ENCODE assay signal across 2 cellular contexts in the genomic region with DNA sequence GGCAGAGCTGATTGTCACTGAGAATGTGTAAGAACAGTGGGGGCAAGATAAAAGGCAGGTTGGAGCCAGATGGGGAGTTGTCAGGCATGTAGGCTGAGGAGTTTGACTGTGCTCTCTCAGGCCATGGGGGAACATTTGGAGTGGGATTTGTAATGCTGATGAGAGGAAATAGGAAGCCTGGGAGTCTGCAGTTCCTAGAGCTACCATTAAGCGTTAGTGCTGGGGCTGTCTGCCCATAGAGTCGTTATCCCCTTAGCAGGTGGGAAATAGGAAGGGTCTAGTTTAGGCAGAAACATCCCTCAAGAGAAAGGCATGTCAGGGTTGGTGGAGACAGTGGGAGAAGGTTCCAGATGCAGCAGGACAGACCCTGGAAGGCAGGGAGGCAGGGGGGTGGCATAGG.
TF ChIP-seq lines count a peak whose summit lies in the region.

No MANE protein-coding gene starts in this region.

TF ChIP-seq in GM23338, 12 proteins besides CTCF, POLR2A, EP300 and RAD21 (continued from another document):
- TF ChIP-seq ETS1 (IDR thresholded peaks at IDR 0.05), result no peak
- no peak for TF ChIP-seq CREB1 (CRISPR knock-in tag; IDR thresholded peaks at IDR 0.05; ENCODE audit: low read depth)
- no peak for TF ChIP-seq EZH2phosphoT487 (IDR thresholded peaks at IDR 0.05; ENCODE audit: unreplicated experiment)
- TF ChIP-seq REST (IDR thresholded peaks at IDR 0.05; ENCODE audit: unreplicated experiment), result no peak

TF ChIP-seq in H1, 55 proteins besides CTCF, POLR2A, EP300 and RAD21 (continued from another document):
- TF ChIP-seq SIRT6 (IDR thresholded peaks at IDR 0.05; ENCODE audit: low read length), result no peak
- no peak for TF ChIP-seq ATF3 (IDR thresholded peaks at IDR 0.05; ENCODE audit: insufficient read depth, low read depth, low read length)
- TF ChIP-seq, protein P1, sequence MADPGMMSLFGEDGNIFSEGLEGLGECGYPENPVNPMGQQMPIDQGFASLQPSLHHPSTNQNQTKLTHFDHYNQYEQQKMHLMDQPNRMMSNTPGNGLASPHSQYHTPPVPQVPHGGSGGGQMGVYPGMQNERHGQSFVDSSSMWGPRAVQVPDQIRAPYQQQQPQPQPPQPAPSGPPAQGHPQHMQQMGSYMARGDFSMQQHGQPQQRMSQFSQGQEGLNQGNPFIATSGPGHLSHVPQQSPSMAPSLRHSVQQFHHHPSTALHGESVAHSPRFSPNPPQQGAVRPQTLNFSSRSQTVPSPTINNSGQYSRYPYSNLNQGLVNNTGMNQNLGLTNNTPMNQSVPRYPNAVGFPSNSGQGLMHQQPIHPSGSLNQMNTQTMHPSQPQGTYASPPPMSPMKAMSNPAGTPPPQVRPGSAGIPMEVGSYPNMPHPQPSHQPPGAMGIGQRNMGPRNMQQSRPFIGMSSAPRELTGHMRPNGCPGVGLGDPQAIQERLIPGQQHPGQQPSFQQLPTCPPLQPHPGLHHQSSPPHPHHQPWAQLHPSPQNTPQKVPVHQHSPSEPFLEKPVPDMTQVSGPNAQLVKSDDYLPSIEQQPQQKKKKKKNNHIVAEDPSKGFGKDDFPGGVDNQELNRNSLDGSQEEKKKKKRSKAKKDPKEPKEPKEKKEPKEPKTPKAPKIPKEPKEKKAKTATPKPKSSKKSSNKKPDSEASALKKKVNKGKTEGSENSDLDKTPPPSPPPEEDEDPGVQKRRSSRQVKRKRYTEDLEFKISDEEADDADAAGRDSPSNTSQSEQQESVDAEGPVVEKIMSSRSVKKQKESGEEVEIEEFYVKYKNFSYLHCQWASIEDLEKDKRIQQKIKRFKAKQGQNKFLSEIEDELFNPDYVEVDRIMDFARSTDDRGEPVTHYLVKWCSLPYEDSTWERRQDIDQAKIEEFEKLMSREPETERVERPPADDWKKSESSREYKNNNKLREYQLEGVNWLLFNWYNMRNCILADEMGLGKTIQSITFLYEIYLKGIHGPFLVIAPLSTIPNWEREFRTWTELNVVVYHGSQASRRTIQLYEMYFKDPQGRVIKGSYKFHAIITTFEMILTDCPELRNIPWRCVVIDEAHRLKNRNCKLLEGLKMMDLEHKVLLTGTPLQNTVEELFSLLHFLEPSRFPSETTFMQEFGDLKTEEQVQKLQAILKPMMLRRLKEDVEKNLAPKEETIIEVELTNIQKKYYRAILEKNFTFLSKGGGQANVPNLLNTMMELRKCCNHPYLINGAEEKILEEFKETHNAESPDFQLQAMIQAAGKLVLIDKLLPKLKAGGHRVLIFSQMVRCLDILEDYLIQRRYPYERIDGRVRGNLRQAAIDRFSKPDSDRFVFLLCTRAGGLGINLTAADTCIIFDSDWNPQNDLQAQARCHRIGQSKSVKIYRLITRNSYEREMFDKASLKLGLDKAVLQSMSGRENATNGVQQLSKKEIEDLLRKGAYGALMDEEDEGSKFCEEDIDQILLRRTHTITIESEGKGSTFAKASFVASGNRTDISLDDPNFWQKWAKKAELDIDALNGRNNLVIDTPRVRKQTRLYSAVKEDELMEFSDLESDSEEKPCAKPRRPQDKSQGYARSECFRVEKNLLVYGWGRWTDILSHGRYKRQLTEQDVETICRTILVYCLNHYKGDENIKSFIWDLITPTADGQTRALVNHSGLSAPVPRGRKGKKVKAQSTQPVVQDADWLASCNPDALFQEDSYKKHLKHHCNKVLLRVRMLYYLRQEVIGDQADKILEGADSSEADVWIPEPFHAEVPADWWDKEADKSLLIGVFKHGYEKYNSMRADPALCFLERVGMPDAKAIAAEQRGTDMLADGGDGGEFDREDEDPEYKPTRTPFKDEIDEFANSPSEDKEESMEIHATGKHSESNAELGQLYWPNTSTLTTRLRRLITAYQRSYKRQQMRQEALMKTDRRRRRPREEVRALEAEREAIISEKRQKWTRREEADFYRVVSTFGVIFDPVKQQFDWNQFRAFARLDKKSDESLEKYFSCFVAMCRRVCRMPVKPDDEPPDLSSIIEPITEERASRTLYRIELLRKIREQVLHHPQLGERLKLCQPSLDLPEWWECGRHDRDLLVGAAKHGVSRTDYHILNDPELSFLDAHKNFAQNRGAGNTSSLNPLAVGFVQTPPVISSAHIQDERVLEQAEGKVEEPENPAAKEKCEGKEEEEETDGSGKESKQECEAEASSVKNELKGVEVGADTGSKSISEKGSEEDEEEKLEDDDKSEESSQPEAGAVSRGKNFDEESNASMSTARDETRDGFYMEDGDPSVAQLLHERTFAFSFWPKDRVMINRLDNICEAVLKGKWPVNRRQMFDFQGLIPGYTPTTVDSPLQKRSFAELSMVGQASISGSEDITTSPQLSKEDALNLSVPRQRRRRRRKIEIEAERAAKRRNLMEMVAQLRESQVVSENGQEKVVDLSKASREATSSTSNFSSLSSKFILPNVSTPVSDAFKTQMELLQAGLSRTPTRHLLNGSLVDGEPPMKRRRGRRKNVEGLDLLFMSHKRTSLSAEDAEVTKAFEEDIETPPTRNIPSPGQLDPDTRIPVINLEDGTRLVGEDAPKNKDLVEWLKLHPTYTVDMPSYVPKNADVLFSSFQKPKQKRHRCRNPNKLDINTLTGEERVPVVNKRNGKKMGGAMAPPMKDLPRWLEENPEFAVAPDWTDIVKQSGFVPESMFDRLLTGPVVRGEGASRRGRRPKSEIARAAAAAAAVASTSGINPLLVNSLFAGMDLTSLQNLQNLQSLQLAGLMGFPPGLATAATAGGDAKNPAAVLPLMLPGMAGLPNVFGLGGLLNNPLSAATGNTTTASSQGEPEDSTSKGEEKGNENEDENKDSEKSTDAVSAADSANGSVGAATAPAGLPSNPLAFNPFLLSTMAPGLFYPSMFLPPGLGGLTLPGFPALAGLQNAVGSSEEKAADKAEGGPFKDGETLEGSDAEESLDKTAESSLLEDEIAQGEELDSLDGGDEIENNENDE (IDR thresholded peaks at IDR 0.05; ENCODE audit: insufficient replicate concordance, low read length), result no peak
- no peak for TF ChIP-seq CEBPB (IDR thresholded peaks at IDR 0.05; ENCODE audit: low read depth, low read length)
- no peak for TF ChIP-seq NANOG (IDR thresholded peaks at IDR 0.05; ENCODE audit: insufficient read depth, low read depth, low read length, poor library complexity, severe bottlenecking)
